In genomic region chr2:49490710-49491109, GRCh38 we compare ENCODE assay signal across 1 cellular context.
TF ChIP-seq lines count a peak whose summit lies in the region.

No MANE protein-coding gene starts in this region.

TF ChIP-seq in WTC11, 78 proteins besides CTCF, POLR2A, EP300 and RAD21 (continued from another document):
- TF ChIP-seq AFF4 (CRISPR knock-in tag; IDR thresholded peaks at IDR 0.05; ENCODE audit: borderline replicate concordance) (no peak), ZNF671 (CRISPR knock-in tag; IDR thresholded peaks at IDR 0.05) (no peak), TEAD1 (CRISPR knock-in tag; IDR thresholded peaks at IDR 0.05) (0 out of 2 replicates have a peak, but pooled peaks have one; percentile 22), ETV6 (CRISPR knock-in tag; IDR thresholded peaks at IDR 0.05) (peak; percentile 21; the same call in 1 of the 2 replicates), ZNF138 (CRISPR knock-in tag; conservative IDR thresholded peaks at IDR 0.05) (0 out of 2 replicates have a peak, but pooled peaks have one; percentile 7), FOXK1 (CRISPR knock-in tag; IDR thresholded peaks at IDR 0.05) (no peak), ESRRA (CRISPR knock-in tag; IDR thresholded peaks at IDR 0.05; ENCODE audit: borderline replicate concordance) (no peak)
